16 cellular contexts compared by ENCODE assay signal in the genomic region with DNA sequence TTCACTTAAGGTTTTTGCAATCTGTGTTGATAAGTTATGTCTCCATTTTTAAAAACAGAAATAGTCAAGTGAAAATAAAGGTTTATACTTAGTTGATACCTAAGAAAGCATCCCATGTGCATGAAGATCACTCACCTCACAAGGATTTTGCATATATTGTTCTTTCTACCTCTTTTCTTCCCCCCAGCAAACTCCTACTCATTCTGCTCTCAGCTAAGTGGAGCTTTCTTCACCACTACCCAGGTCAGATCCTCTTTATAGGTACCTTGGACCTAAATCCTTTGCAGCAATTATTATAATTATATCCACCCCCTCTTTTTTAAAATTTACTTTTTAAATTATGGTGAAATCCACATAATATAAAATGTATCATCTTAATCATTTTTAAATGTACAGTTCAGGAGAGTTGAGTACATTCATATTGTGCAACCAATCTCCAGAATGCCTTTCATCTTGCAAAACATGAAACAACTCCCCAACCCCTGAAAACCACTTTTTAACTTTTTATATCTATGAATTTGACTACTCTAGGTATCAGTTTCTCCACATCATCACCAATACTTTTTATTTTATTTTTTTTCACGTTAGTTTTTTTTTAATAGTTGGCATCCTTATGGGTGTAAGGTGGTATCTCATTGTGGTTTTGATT.
"Had no signal": no experiment of that assay in that cellular context is flagged by ENCODE, and none has a peak within 500 bp of the region (broad histone marks: within the 10 kb centered on the region; RNA-seq: fewer than 3 reads in every experiment).

No MANE protein-coding gene starts in this region.

- H3K27ac Mint-ChIP-seq: neural progenitor cell had no signal

- H3K36me3 Mint-ChIP-seq: neural progenitor cell had no signal

- ATAC-seq: gastroesophageal sphincter; lower lobe of right lung; naive thymus-derived CD8-positive, alpha-beta T cell; right lobe of liver had no signal

- H3K4me1 Mint-ChIP-seq: neural progenitor cell had no signal

- H3K9me3 Mint-ChIP-seq: naive thymus-derived CD8-positive, alpha-beta T cell; neural progenitor cell had no signal

- DNase-seq: activated CD4-positive, alpha-beta T cell treated with anti-CD3 and anti-CD28 coated beads, Interleukin-2, amount 50 U/mL, for 1 hour; activated CD8-positive, alpha-beta memory T cell treated with anti-CD3 and anti-CD28 coated beads for 24 hours; activated CD8-positive, alpha-beta memory T cell treated with anti-CD3 and anti-CD28 coated beads, Interleukin-2, amount 50 U/mL, for 4 hours; activated gamma-delta T cell; head of caudate nucleus; islet precursor cell; lower lobe of right lung; naive thymus-derived CD8-positive, alpha-beta T cell; posterior cingulate gyrus; right lobe of liver; stimulated activated CD4-positive, alpha-beta T cell treated with anti-CD3 and anti-CD28 coated beads, Interleukin-1b, Interleukin-23, amount 100 ng/mL, for 48 hours; T-helper 9 cell; testis; uterus had no signal

- H3K4me3 Mint-ChIP-seq: naive thymus-derived CD8-positive, alpha-beta T cell; neural progenitor cell had no signal

- H3K27me3 Mint-ChIP-seq: naive thymus-derived CD8-positive, alpha-beta T cell had no signal
